9 cellular contexts compared by ENCODE assay signal in genomic region chr4:7462509-7462971, GRCh38. TPM values are rescaled to one million over a fixed set of nuclear protein-coding genes. Genes with fewer than 3 reads are reported as not detected.
DNase-seq lines count a peak whose midpoint lies in the region; ATAC-seq and TF ChIP-seq lines count a peak whose summit lies in the region.
"Had no signal": no experiment of that assay in that cellular context is flagged by ENCODE, and none has a peak within 500 bp of the region (broad histone marks: within the 10 kb centered on the region; RNA-seq: fewer than 3 reads in every experiment).

No MANE protein-coding gene starts in this region.

- DNase-seq in C1 segment of cervical spinal cord (lab: John Stamatoyannopoulos, UW): peak in 9 of 14 donors; percentile 27 to 81 (median 48)
- peak; percentile 9 for DNase-seq in MG63
- DNase-seq in body of pancreas: peak in 3 of 4 donors; percentile 5 to 23 (median 22)
- DNase-seq in left lung: peak in 1 of 2 donors; percentile 47
- no peak for DNase-seq in Karpas-422
- no peak for DNase-seq in coronary artery (ENCODE audit: low spot score)
- DNase-seq: effector memory CD4-positive, alpha-beta T cell had no signal

- TF ChIP-seq POLR2A in body of pancreas (IDR thresholded peaks at IDR 0.05): no peak

- peak; percentile 50 for ATAC-seq in body of pancreas
- ATAC-seq in left lung: peak; percentile 67
- no peak for ATAC-seq in HG03571 (IDR thresholded peaks at IDR 0.05; ENCODE audit: unreplicated experiment)
- no peak for ATAC-seq in GM19328 (IDR thresholded peaks at IDR 0.05; ENCODE audit: unreplicated experiment)

- H3K36me3 ChIP-seq in MG63 (no peaks in the 10 kb centered on the region), body of pancreas (replicated peaks in 1 of 2; ENCODE audit: insufficient read depth in 1 of 2, low read depth in 2 of 2) (no peaks in the 10 kb centered on the region), left lung (no peaks in the 10 kb centered on the region), Karpas-422 (ENCODE audit: insufficient read depth, low read length) (no peaks in the 10 kb centered on the region)

- H3K9ac ChIP-seq in Karpas-422 (ENCODE audit: low read length): no peak overlapping the region

- H3K4me3 ChIP-seq in MG63 (no peak overlapping the region), body of pancreas (no peak overlapping the region), left lung (no peak overlapping the region), Karpas-422 (ENCODE audit: low read length) (no peak overlapping the region), coronary artery (no peak overlapping the region)

- H3K4me1 ChIP-seq in body of pancreas (peaks cover 8% of the 10 kb centered on the region), left lung (no peaks in the 10 kb centered on the region), Karpas-422 (ENCODE audit: low read length) (no peaks in the 10 kb centered on the region)

- no peaks in the 10 kb centered on the region for H4K20me1 ChIP-seq in Karpas-422 (ENCODE audit: insufficient read depth, low read depth, low read length)

- no peak overlapping the region for H3K27ac ChIP-seq in body of pancreas
- H3K27ac ChIP-seq in left lung: no peak overlapping the region
- no peak overlapping the region for H3K27ac ChIP-seq in Karpas-422 (ENCODE audit: low read length)
- no peak overlapping the region for H3K27ac ChIP-seq in coronary artery

- no peak overlapping the region for H2AFZ ChIP-seq in Karpas-422 (ENCODE audit: low read length)

- 18 to 33% methylated on average over 8 to 11 of the region's 11 CpGs for WGBS in body of pancreas, 2 donors

- no peak overlapping the region for H3K4me2 ChIP-seq in Karpas-422 (ENCODE audit: low read depth, low read length, poor library complexity, severe bottlenecking)

- intact Hi-C loops in body of pancreas (cut with DNase I) (no loop called here), left lung (cut with DNase I) (no loop called here)

- TF ChIP-seq CTCF in body of pancreas (IDR thresholded peaks at IDR 0.05) (peak in 3 of 7 experiments; percentile 3 to 9 (median 7)), left lung (IDR thresholded peaks at IDR 0.05) (no peak), coronary artery (IDR thresholded peaks at IDR 0.05) (no peak)

- no peaks in the 10 kb centered on the region for H3K79me2 ChIP-seq in Karpas-422 (ENCODE audit: low read length)

- no peaks in the 10 kb centered on the region for H3K9me3 ChIP-seq in MG63
- peaks cover 0 to 7% (median 0%) of the 10 kb centered on the region in 3 donors for H3K9me3 ChIP-seq in body of pancreas
- H3K9me3 ChIP-seq in left lung: no peaks in the 10 kb centered on the region
- H3K9me3 ChIP-seq in Karpas-422 (ENCODE audit: low read length): no peaks in the 10 kb centered on the region

- H3K9me2 ChIP-seq in Karpas-422 (replicated peaks; ENCODE audit: insufficient read depth, low read length): no peaks in the 10 kb centered on the region

- H3K27me3 ChIP-seq in MG63: no peaks in the 10 kb centered on the region
- H3K27me3 ChIP-seq in body of pancreas: peaks cover 0 to 4% of the 10 kb centered on the region in 2 donors
- peaks cover 0 to 15% of the 10 kb centered on the region in 2 donors for H3K27me3 ChIP-seq in left lung
- no peaks in the 10 kb centered on the region for H3K27me3 ChIP-seq in Karpas-422 (ENCODE audit: low read length)

RNA-seq across cellular contexts. Expression of gene PSAPL1, which starts 27.8 kb away (rescaled TPM):
- not detected in 2 replicates for total RNA-seq in MG63 (2014; rRNA removed; shearing (Covaris generic); ENCODE audit: low replicate concordance)
- total RNA-seq in body of pancreas (under 1 TPM in 1 of 2 donors, not detected in 1; 0.52 TPM), left lung (under 1 TPM; 0.06 to 0.08 TPM)
- not detected in 2 replicates for total RNA-seq in Karpas-422 (2014; rRNA removed; shearing (Covaris generic); ENCODE audit: low replicate concordance)

Comparison
In these comparisons a context has a peak if more than half of its experiments do, and no peak if none do; other contexts are left out.
1. DNase-seq: peak in C1 segment of cervical spinal cord (9 of 14), MG63 (single experiment) and body of pancreas (3 of 4); none in Karpas-422 (single experiment) and coronary artery (single experiment).
2. ATAC-seq: peak in body of pancreas (single experiment) and left lung (single experiment); none in HG03571 (single experiment) and GM19328 (single experiment).